In genomic region chr2:210541280-210541902, GRCh38 we compare ENCODE assay signal across 21 cellular contexts. TPM values are rescaled to one million over a fixed set of nuclear protein-coding genes. Genes with fewer than 3 reads are reported as not detected.
DNase-seq lines count a peak whose midpoint lies in the region; ATAC-seq, FAIRE-seq and TF ChIP-seq lines count a peak whose summit lies in the region.
"Had no signal": no experiment of that assay in that cellular context is flagged by ENCODE, and none has a peak within 500 bp of the region (broad histone marks: within the 10 kb centered on the region; RNA-seq: fewer than 3 reads in every experiment).

No MANE protein-coding gene starts in this region.

- H3K9me3 ChIP-seq in small intestine (ENCODE audit: control insufficient read depth, low read depth) (no peaks in the 10 kb centered on the region), A673 (ENCODE audit: low read depth, low read length, poor library complexity, severe bottlenecking) (no peaks in the 10 kb centered on the region)
- H3K9me3 ChIP-seq: colonic mucosa, spleen had no signal

- BruUV-seq in A673 (replicated peaks; lab: Mats Ljungman, UMichigan), result no TSS peak

- FAIRE-seq in small intestine (lab: Jason Lieb, UNC), result no peak
- FAIRE-seq: endothelial cell of umbilical vein had no signal

- H3K27ac ChIP-seq in small intestine (ENCODE audit: low read depth in 1 of 2, low read length in 1 of 2), result peak overlapping the region in 1 of 2 donors; percentile 32
- no peak overlapping the region for H3K27ac ChIP-seq in A673 (ENCODE audit: low read depth, low read length, poor library complexity, severe bottlenecking)
- H3K27ac ChIP-seq: colonic mucosa, spleen had no signal

- POLR2A ChIA-PET in A673 (lab: Charles Lee; ENCODE audit: low non-redundant PET), result no interaction called here

- H3K27me3 ChIP-seq in small intestine (ENCODE audit: control insufficient read depth in 2 of 2, insufficient read depth in 2 of 2, low read length in 2 of 2) (no peaks in the 10 kb centered on the region), A673 (replicated peaks; ENCODE audit: insufficient read depth, low read depth, low read length, poor library complexity) (no peaks in the 10 kb centered on the region)
- H3K27me3 ChIP-seq: colonic mucosa, spleen had no signal

- intact Hi-C loops in A673 (cut with micrococcal nuclease; ENCODE audit: unreplicated experiment), result no loop called here

- CTCF ChIA-PET in A673 (lab: Charles Lee), result no interaction called here

- 15 to 31% (median 31%) methylated on average over 3 of the region's 3 CpGs for WGBS in small intestine, 3 donors

- H3K4me1 ChIP-seq in small intestine (ENCODE audit: control insufficient read depth in 2 of 2, insufficient read depth in 1 of 2, low read depth in 1 of 2, low read length in 1 of 2) (peaks cover 0 to 7% of the 10 kb centered on the region in 2 donors), A673 (ENCODE audit: insufficient read depth, low read length, poor library complexity, severe bottlenecking) (no peaks in the 10 kb centered on the region)
- H3K4me1 ChIP-seq: colonic mucosa, spleen had no signal

- no peak overlapping the region for H3K4me3 ChIP-seq in small intestine (ENCODE audit: low read depth in 1 of 2, low read length in 2 of 2)
- H3K4me3 ChIP-seq in A673 (ENCODE audit: low read depth, low read length, poor library complexity, severe bottlenecking), result no peak overlapping the region
- H3K4me3 ChIP-seq: colonic mucosa, spleen had no signal

- DNase-seq in NCI-H1105 treated with DMSO at 0.1 percent for 48 hours (lab: John Stamatoyannopoulos, UW) (peak; percentile 4), NCI-H1105 (lab: John Stamatoyannopoulos, UW) (no peak), globus pallidus (ENCODE audit: low spot score) (peak; percentile 17), small intestine (peak; percentile 71), A673 (ENCODE audit: low spot score) (no peak)
- no peak for DNase-seq in activated T-cell treated with anti-CD3 and anti-CD28 coated beads, Interleukin-2, amount 50 U/mL, for 48 hours
- DNase-seq: 8988T; activated CD4-positive, alpha-beta T cell treated with anti-CD3 and anti-CD28 coated beads, Interleukin-2, amount 50 U/mL, for 4 hours; activated naive CD4-positive, alpha-beta T cell treated with anti-CD3 and anti-CD28 coated beads, Interleukin-2, amount 50 U/mL, for 16 hours; activated T-cell treated with anti-CD3 and anti-CD28 coated beads, Interleukin-2, amount 50 U/mL, for 1 hour; C1 segment of cervical spinal cord; colonic mucosa; immature natural killer cell; naive B cell; NCI-H774; RPMI8226; spleen; SW 1271 had no signal

- ATAC-seq in SK-N-SH treated with all-trans-retinoic acid at 6 μM for 48 hours (peak; percentile 73; the same call in 2 of the 3 replicates), HG03571 (IDR thresholded peaks at IDR 0.05; ENCODE audit: unreplicated experiment) (no peak)

- TF ChIP-seq CTCF in A673 (conservative IDR thresholded peaks at IDR 0.05; ENCODE audit: low read depth, low read length), result no peak

- no peaks in the 10 kb centered on the region for H3K36me3 ChIP-seq in small intestine (ENCODE audit: control insufficient read depth in 2 of 2, insufficient read depth in 2 of 2, low read length in 2 of 2)
- no peaks in the 10 kb centered on the region for H3K36me3 ChIP-seq in A673 (ENCODE audit: insufficient read depth, low read length, poor library complexity, severe bottlenecking)
- H3K36me3 ChIP-seq: colonic mucosa, spleen had no signal

TF ChIP-seq in SK-N-SH treated with all-trans-retinoic acid at 6 μM for 48 hours, 23 proteins besides CTCF, POLR2A, EP300 and RAD21:
- TF ChIP-seq ESRRG (CRISPR knock-in tag; IDR thresholded peaks at IDR 0.05) (no peak), ZNF70 (CRISPR knock-in tag; IDR thresholded peaks at IDR 0.05) (no peak), ZNF565 (CRISPR knock-in tag; conservative IDR thresholded peaks at IDR 0.05; ENCODE audit: low read depth) (no peak), TCF4 (CRISPR knock-in tag; IDR thresholded peaks at IDR 0.05; ENCODE audit: borderline replicate concordance) (peak; percentile 66; the same call in 1 of the 2 replicates), ZC3H10 (CRISPR knock-in tag; IDR thresholded peaks at IDR 0.05) (no peak), ZFP30 (CRISPR knock-in tag; IDR thresholded peaks at IDR 0.05) (no peak)
- TF ChIP-seq, protein P1, sequence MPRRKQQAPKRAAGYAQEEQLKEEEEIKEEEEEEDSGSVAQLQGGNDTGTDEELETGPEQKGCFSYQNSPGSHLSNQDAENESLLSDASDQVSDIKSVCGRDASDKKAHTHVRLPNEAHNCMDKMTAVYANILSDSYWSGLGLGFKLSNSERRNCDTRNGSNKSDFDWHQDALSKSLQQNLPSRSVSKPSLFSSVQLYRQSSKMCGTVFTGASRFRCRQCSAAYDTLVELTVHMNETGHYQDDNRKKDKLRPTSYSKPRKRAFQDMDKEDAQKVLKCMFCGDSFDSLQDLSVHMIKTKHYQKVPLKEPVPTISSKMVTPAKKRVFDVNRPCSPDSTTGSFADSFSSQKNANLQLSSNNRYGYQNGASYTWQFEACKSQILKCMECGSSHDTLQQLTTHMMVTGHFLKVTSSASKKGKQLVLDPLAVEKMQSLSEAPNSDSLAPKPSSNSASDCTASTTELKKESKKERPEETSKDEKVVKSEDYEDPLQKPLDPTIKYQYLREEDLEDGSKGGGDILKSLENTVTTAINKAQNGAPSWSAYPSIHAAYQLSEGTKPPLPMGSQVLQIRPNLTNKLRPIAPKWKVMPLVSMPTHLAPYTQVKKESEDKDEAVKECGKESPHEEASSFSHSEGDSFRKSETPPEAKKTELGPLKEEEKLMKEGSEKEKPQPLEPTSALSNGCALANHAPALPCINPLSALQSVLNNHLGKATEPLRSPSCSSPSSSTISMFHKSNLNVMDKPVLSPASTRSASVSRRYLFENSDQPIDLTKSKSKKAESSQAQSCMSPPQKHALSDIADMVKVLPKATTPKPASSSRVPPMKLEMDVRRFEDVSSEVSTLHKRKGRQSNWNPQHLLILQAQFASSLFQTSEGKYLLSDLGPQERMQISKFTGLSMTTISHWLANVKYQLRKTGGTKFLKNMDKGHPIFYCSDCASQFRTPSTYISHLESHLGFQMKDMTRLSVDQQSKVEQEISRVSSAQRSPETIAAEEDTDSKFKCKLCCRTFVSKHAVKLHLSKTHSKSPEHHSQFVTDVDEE (CRISPR knock-in tag; IDR thresholded peaks at IDR 0.05), result peak; percentile 31
TF ChIP-seq in SK-N-SH treated with all-trans-retinoic acid at 6 μM for 48 hours: peak in this region for 2.

RNA-seq across cellular contexts. Expression of gene CPS1, which starts 15.0 kb away (rescaled TPM):
- 100 to 1,000 TPM in 2 of 3 donors, 10 to 100 TPM in 1; 64.0 to 191 (median 120) TPM for polyA plus RNA-seq in small intestine
- 0.62 and 1.5 TPM in 2 replicates for total RNA-seq in A673 (2021)
- polyA plus RNA-seq: immature natural killer cell had no signal

Comparison
In these comparisons a context has a peak if more than half of its experiments do, and no peak if none do; other contexts are left out.
1. DNase-seq: peak in NCI-H1105 treated with DMSO at 0.1 percent for 48 hours (single experiment), globus pallidus (single experiment) and small intestine (single experiment); none in NCI-H1105 (single experiment), A673 (single experiment) and activated T-cell treated with anti-CD3 and anti-CD28 coated beads, Interleukin-2, amount 50 U/mL, for 48 hours (0 of 2).